Comparison of ENCODE assay signal across 8 cellular contexts in genomic region chr16:83953796-83954576, GRCh38. TPM values are rescaled to one million over a fixed set of nuclear protein-coding genes. Genes with fewer than 3 reads are reported as not detected.
DNase-seq lines count a peak whose midpoint lies in the region; ATAC-seq and TF ChIP-seq lines count a peak whose summit lies in the region.

No MANE protein-coding gene starts in this region.

- no peaks in the 10 kb centered on the region for H3K79me1 ChIP-seq in mesendoderm (ENCODE audit: low read length)

- H2BK120ac ChIP-seq in mesendoderm (ENCODE audit: low read depth, low read length): no peak overlapping the region

- H3K4me2 ChIP-seq in mesendoderm (ENCODE audit: low read length): peak overlapping the region; percentile 44

- no peaks in the 10 kb centered on the region for H3K79me2 ChIP-seq in mesendoderm (ENCODE audit: control insufficient read depth, insufficient read depth, low read length)

- peak; percentile 58 for ATAC-seq in GM19351 (IDR thresholded peaks at IDR 0.05; ENCODE audit: unreplicated experiment)
- no peak for ATAC-seq in HG02678 (IDR thresholded peaks at IDR 0.05; ENCODE audit: unreplicated experiment)

- no peak for DNase-seq in NT2/D1 (ENCODE audit: low read depth, low spot score)
- peak; percentile 27 for DNase-seq in cerebellum (ENCODE audit: low spot score)
- peak; percentile 77 for DNase-seq in mesendoderm
- no peak for DNase-seq in stimulated activated naive CD4-positive, alpha-beta T cell treated with Interleukin-2 at 50 U/mL for 16 hours (lab: John Stamatoyannopoulos, UW)
- DNase-seq in NCI-H1694 (lab: John Stamatoyannopoulos, UW): no peak

- H3K27me3 ChIP-seq in NT2/D1 (ENCODE audit: insufficient read depth, insufficient read length) (peaks cover 13% of the 10 kb centered on the region), mesendoderm (ENCODE audit: insufficient read depth, low read length, poor library complexity) (no peaks in the 10 kb centered on the region)

- H3K4me3 ChIP-seq in NT2/D1 (ENCODE audit: insufficient read length, low read depth) (peak overlapping the region; percentile 58), mesendoderm (ENCODE audit: low read length) (no peak overlapping the region)

- H3K36me3 ChIP-seq in NT2/D1 (ENCODE audit: insufficient read depth, insufficient read length, low read length) (no peaks in the 10 kb centered on the region), mesendoderm (ENCODE audit: control insufficient read depth, insufficient read depth, low read length) (no peaks in the 10 kb centered on the region)

- no peak overlapping the region for H2BK5ac ChIP-seq in mesendoderm (ENCODE audit: low read length)

- no peak overlapping the region for H4K5ac ChIP-seq in mesendoderm (ENCODE audit: low read length)

- no peak overlapping the region for H3K23ac ChIP-seq in mesendoderm (ENCODE audit: low read length)

- H3K9me3 ChIP-seq in NT2/D1 (ENCODE audit: insufficient read depth, low read length): no peaks in the 10 kb centered on the region

- no CpG with 5 or more reads among the region's 19 CpGs for WGBS in mesendoderm (ENCODE audit: extremely low coverage, insufficient coverage, low lambda C conversion rate)

- peak; percentile 84 for TF ChIP-seq CTCF in C4-2B (conservative IDR thresholded peaks at IDR 0.05)

- peak overlapping the region; percentile 76 for H3K56ac ChIP-seq in mesendoderm (ENCODE audit: low read length)

- H3K18ac ChIP-seq in mesendoderm (ENCODE audit: low read length): no peak overlapping the region

- no peak overlapping the region for H2AK5ac ChIP-seq in mesendoderm (ENCODE audit: low read length)

- H3K27ac ChIP-seq in C4-2B (peak overlapping the region; percentile 78), mesendoderm (ENCODE audit: low read depth, low read length) (no peak overlapping the region)

- no peak overlapping the region for H3K4ac ChIP-seq in mesendoderm (ENCODE audit: low read depth, low read length)

- H3K9ac ChIP-seq in NT2/D1 (ENCODE audit: insufficient read length, low read depth) (peak overlapping the region; percentile 86), mesendoderm (ENCODE audit: low read length) (peak overlapping the region; percentile 14)

- H4K8ac ChIP-seq in mesendoderm (ENCODE audit: low read depth, low read length): no peak overlapping the region

- no peak overlapping the region for H2BK15ac ChIP-seq in mesendoderm (replicated peaks; ENCODE audit: low read depth)

- H3K4me1 ChIP-seq in NT2/D1 (ENCODE audit: insufficient read depth, insufficient read length): peaks cover 14% of the 10 kb centered on the region
- peaks cover 2% of the 10 kb centered on the region for H3K4me1 ChIP-seq in mesendoderm (ENCODE audit: control insufficient read depth, low read depth, low read length)

RNA-seq across cellular contexts. Expression of gene OSGIN1, which starts 0.9 kb away (rescaled TPM):
- not detected for total RNA-seq in cerebellum
- 0.25 TPM for polyA plus RNA-seq in mesendoderm (2013, experiment 1 of 2)
- 0.18 TPM for polyA plus RNA-seq in mesendoderm (2013, experiment 2 of 2)

RNA-seq across cellular contexts. Expression of gene NECAB2, which starts 14.1 kb away (rescaled TPM):
- total RNA-seq in cerebellum: 15.4 TPM
- 0.53 TPM for polyA plus RNA-seq in mesendoderm (2013, experiment 1 of 2)
- polyA plus RNA-seq in mesendoderm (2013, experiment 2 of 2): 0.76 TPM

RNA-seq across cellular contexts. Expression of gene MLYCD, which starts 55.1 kb away (rescaled TPM):
- total RNA-seq in cerebellum: 8.7 TPM
- 1.5 TPM for polyA plus RNA-seq in mesendoderm (2013, experiment 1 of 2)
- polyA plus RNA-seq in mesendoderm (2013, experiment 2 of 2): 1.5 TPM

Comparison
In these comparisons a context has a peak if more than half of its experiments do, and no peak if none do; other contexts are left out.
1. DNase-seq: peak in cerebellum (single experiment) and mesendoderm (single experiment); none in NT2/D1 (single experiment), stimulated activated naive CD4-positive, alpha-beta T cell treated with Interleukin-2 at 50 U/mL for 16 hours (single experiment) and NCI-H1694 (single experiment).